ENCODE assay signal across 26 cellular contexts in genomic region chr7:155488483-155489127, GRCh38. TPM values are rescaled to one million over a fixed set of nuclear protein-coding genes. Genes with fewer than 3 reads are reported as not detected.
"Had no signal": no experiment of that assay in that cellular context is flagged by ENCODE, and none has a peak within 500 bp of the region (broad histone marks: within the 10 kb centered on the region; RNA-seq: fewer than 3 reads in every experiment).

No MANE protein-coding gene starts in this region.

- H3K36me3 ChIP-seq: gastroesophageal sphincter, sigmoid colon, thoracic aorta, vagina had no signal

- H3K4me3 ChIP-seq: coronary artery, gastroesophageal sphincter, sigmoid colon, smooth muscle cell, thoracic aorta, vagina had no signal

- H3K27me3 ChIP-seq: vagina had no signal

- H3K4me2 ChIP-seq: smooth muscle cell had no signal

- H3K27ac Mint-ChIP-seq: activated CD8-positive, alpha-beta memory T cell treated with anti-CD3 and anti-CD28 coated beads, Interleukin-2, amount 10 ng/mL, durations not matched to agents 7 days and 5 days; activated CD8-positive, alpha-beta T cell treated with anti-CD3 and anti-CD28 coated beads for 36 hours; activated naive CD8-positive, alpha-beta T cell treated with anti-CD3 and anti-CD28 coated beads, Interleukin-2, amount 50 U/mL, for 24 hours; endodermal cell; nephron progenitor cell; type B pancreatic cell had no signal

- ATAC-seq: activated CD8-positive, alpha-beta memory T cell treated with anti-CD3 and anti-CD28 coated beads, Interleukin-2, amount 10 ng/mL, durations not matched to agents 7 days and 5 days; activated CD8-positive, alpha-beta T cell treated with anti-CD3 and anti-CD28 coated beads for 36 hours; activated naive CD8-positive, alpha-beta T cell treated with anti-CD3 and anti-CD28 coated beads, Interleukin-2, amount 50 U/mL, for 24 hours; gastroesophageal sphincter; left colon had no signal

- DNase-seq: activated CD4-positive, alpha-beta T cell treated with anti-CD3 and anti-CD28 coated beads, Interleukin-2, amount 10 ng/mL, durations not matched to agents 7 days and 5 days; activated CD4-positive, CD25-positive, alpha-beta regulatory T cell; activated CD8-positive, alpha-beta memory T cell treated with anti-CD3 and anti-CD28 coated beads, Interleukin-2, amount 10 ng/mL, durations not matched to agents 7 days and 5 days; activated CD8-positive, alpha-beta T cell treated with anti-CD3 and anti-CD28 coated beads for 36 hours; activated naive CD4-positive, alpha-beta T cell treated with anti-CD3 and anti-CD28 coated beads, Interleukin-2, amount 50 U/mL, for 16 hours; activated naive CD8-positive, alpha-beta T cell treated with anti-CD3 and anti-CD28 coated beads, Interleukin-2, amount 50 U/mL, for 24 hours; activated T-cell treated with anti-CD3 and anti-CD28 coated beads for 4 hours; cerebellar nuclear complex; endodermal cell; head of caudate nucleus; left colon; mesenchymal stem cell; nephron progenitor cell; occipital lobe; sigmoid colon; stimulated activated CD4-positive, alpha-beta T cell treated with anti-CD3 and anti-CD28 coated beads, Interleukin-2, amount 100 ng/mL, for 48 hours; stimulated activated CD8-positive, alpha-beta memory T cell treated with anti-CD3 and anti-CD28 coated beads, Interleukin-4, amount 100 ng/mL, for 48 hours; stimulated activated naive CD4-positive, alpha-beta T cell treated with Interleukin-2 at 50 U/mL for 16 hours had no signal

- H3K27ac ChIP-seq: coronary artery, epithelial cell of prostate, gastroesophageal sphincter, sigmoid colon, thoracic aorta, vagina had no signal

- H3K9me3 Mint-ChIP-seq: activated CD4-positive, alpha-beta T cell treated with anti-CD3 and anti-CD28 coated beads, Interleukin-2, amount 10 ng/mL, durations not matched to agents 7 days and 5 days; activated CD8-positive, alpha-beta T cell treated with anti-CD3 and anti-CD28 coated beads for 36 hours; activated naive CD8-positive, alpha-beta T cell treated with anti-CD3 and anti-CD28 coated beads, Interleukin-2, amount 50 U/mL, for 24 hours; endodermal cell; nephron progenitor cell; type B pancreatic cell had no signal

- H3K36me3 Mint-ChIP-seq: type B pancreatic cell had no signal

- H3K4me3 Mint-ChIP-seq: activated CD4-positive, alpha-beta T cell treated with anti-CD3 and anti-CD28 coated beads, Interleukin-2, amount 10 ng/mL, durations not matched to agents 7 days and 5 days; activated CD8-positive, alpha-beta memory T cell treated with anti-CD3 and anti-CD28 coated beads, Interleukin-2, amount 10 ng/mL, durations not matched to agents 7 days and 5 days; activated CD8-positive, alpha-beta T cell treated with anti-CD3 and anti-CD28 coated beads for 36 hours; activated naive CD8-positive, alpha-beta T cell treated with anti-CD3 and anti-CD28 coated beads, Interleukin-2, amount 50 U/mL, for 24 hours; endodermal cell; nephron progenitor cell; type B pancreatic cell had no signal

- H3K9me3 ChIP-seq: gastroesophageal sphincter, sigmoid colon, thoracic aorta, vagina had no signal

RNA-seq across cellular contexts. Expression of gene EN2, which starts 30.7 kb away (rescaled TPM):
- polyA plus RNA-seq: sigmoid colon, smooth muscle cell had no signal

RNA-seq across cellular contexts. Expression of gene CNPY1, which starts 57.8 kb away (rescaled TPM):
- polyA plus RNA-seq: keratinocyte, sigmoid colon, smooth muscle cell had no signal
